In genomic region chr20:8200220-8200619, GRCh38 we compare ENCODE assay signal across 37 cellular contexts.
"Had no signal": no experiment of that assay in that cellular context is flagged by ENCODE, and none has a peak within 500 bp of the region (broad histone marks: within the 10 kb centered on the region; RNA-seq: fewer than 3 reads in every experiment).

No MANE protein-coding gene starts in this region.

- H3K27me3 Mint-ChIP-seq: activated B cell treated with CpG ODN at 0.5 μM for 24 hours; activated CD4-positive, alpha-beta memory T cell treated with anti-CD3 and anti-CD28 coated beads for 36 hours; activated CD8-positive, alpha-beta T cell treated with anti-CD3 and anti-CD28 coated beads for 36 hours; activated T-helper 17 cell treated with anti-CD3 and anti-CD28 coated beads, Interleukin-2, amount 50 U/mL, for 72 hours had no signal

- H3K4me1 Mint-ChIP-seq: activated B cell treated with CpG ODN at 0.5 μM for 24 hours; activated CD4-positive, alpha-beta T cell treated with anti-CD3 and anti-CD28 coated beads, Interleukin-2, amount 10 ng/mL, durations not matched to agents 24 days and 14 days; activated naive CD8-positive, alpha-beta T cell treated with anti-CD3 and anti-CD28 coated beads for 36 hours had no signal

- H3K27ac Mint-ChIP-seq: activated B cell treated with CpG ODN at 0.5 μM for 24 hours; activated CD4-positive, alpha-beta memory T cell treated with anti-CD3 and anti-CD28 coated beads for 36 hours; activated CD4-positive, alpha-beta T cell treated with anti-CD3 and anti-CD28 coated beads, Interleukin-2, amount 10 ng/mL, durations not matched to agents 24 days and 14 days; activated CD8-positive, alpha-beta T cell treated with anti-CD3 and anti-CD28 coated beads for 36 hours; activated naive CD4-positive, alpha-beta T cell treated with anti-CD3 and anti-CD28 coated beads for 36 hours; activated naive CD4-positive, alpha-beta T cell treated with anti-CD3 and anti-CD28 coated beads, Interleukin-2, amount 50 U/mL, for 72 hours; activated naive CD8-positive, alpha-beta T cell treated with anti-CD3 and anti-CD28 coated beads for 36 hours; activated T-cell treated with anti-CD3 and anti-CD28 coated beads, Interleukin-2, amount 50 U/mL, for 72 hours; activated T-helper 1 cell treated with anti-CD3 and anti-CD28 coated beads, Interleukin-12 subunit alpha, Interleukin-12 subunit beta, Interleukin-2, Interleukin-4 antibody, amounts not matched to agents 30 ng/mL and 10 ng/mL and 1 ng/mL, durations not matched to agents 14 hours and 24 hours and 36 hours; activated T-helper 17 cell treated with anti-CD3 and anti-CD28 coated beads, Interleukin-2, amount 50 U/mL, for 72 hours; T-helper 1 cell treated with Interleukin-12 subunit alpha and Interleukin-12 subunit beta and Interleukin-4 antibody, amounts not matched to agents 30 μg/mL and 1 μg/mL, for 36 hours; T-helper 2 cell treated with Interferon-gamma antibody and Interleukin-4, amounts not matched to agents 5 μg/mL and 100 μg/mL, for 36 hours had no signal

- H3K36me3 Mint-ChIP-seq: activated CD4-positive, alpha-beta memory T cell treated with anti-CD3 and anti-CD28 coated beads for 36 hours; activated naive CD4-positive, alpha-beta T cell treated with anti-CD3 and anti-CD28 coated beads, Interleukin-2, amount 50 U/mL, for 72 hours; activated naive CD8-positive, alpha-beta T cell treated with anti-CD3 and anti-CD28 coated beads for 36 hours had no signal

- H3K4me3 Mint-ChIP-seq: activated B cell treated with CpG ODN at 0.5 μM for 24 hours; activated CD4-positive, alpha-beta memory T cell treated with anti-CD3 and anti-CD28 coated beads for 36 hours; activated CD4-positive, alpha-beta T cell treated with anti-CD3 and anti-CD28 coated beads, Interleukin-2, amount 10 ng/mL, durations not matched to agents 24 days and 14 days; activated CD8-positive, alpha-beta T cell treated with anti-CD3 and anti-CD28 coated beads for 36 hours; activated naive CD4-positive, alpha-beta T cell treated with anti-CD3 and anti-CD28 coated beads for 36 hours; activated naive CD8-positive, alpha-beta T cell treated with anti-CD3 and anti-CD28 coated beads for 36 hours; activated T-cell treated with anti-CD3 and anti-CD28 coated beads, Interleukin-2, amount 50 U/mL, for 4 hours; activated T-cell treated with anti-CD3 and anti-CD28 coated beads, Interleukin-2, amount 50 U/mL, for 72 hours; activated T-helper 1 cell treated with anti-CD3 and anti-CD28 coated beads, Interleukin-12 subunit alpha, Interleukin-12 subunit beta, Interleukin-2, Interleukin-4 antibody, amounts not matched to agents 30 ng/mL and 10 ng/mL and 1 ng/mL, durations not matched to agents 14 hours and 24 hours and 36 hours; activated T-helper 17 cell treated with anti-CD3 and anti-CD28 coated beads, Interleukin-2, amount 50 U/mL, for 72 hours; T-helper 1 cell treated with Interleukin-12 subunit alpha and Interleukin-12 subunit beta and Interleukin-4 antibody, amounts not matched to agents 30 μg/mL and 1 μg/mL, for 36 hours; T-helper 2 cell treated with Interferon-gamma antibody and Interleukin-4, amounts not matched to agents 5 μg/mL and 100 μg/mL, for 36 hours had no signal

- ATAC-seq: activated CD8-positive, alpha-beta T cell treated with anti-CD3 and anti-CD28 coated beads for 36 hours; activated naive CD4-positive, alpha-beta T cell treated with anti-CD3 and anti-CD28 coated beads, Interleukin-2, amount 50 U/mL, for 72 hours; activated T-cell treated with anti-CD3 and anti-CD28 coated beads, Interleukin-2, amount 50 U/mL, for 4 hours; activated T-cell treated with anti-CD3 and anti-CD28 coated beads, Interleukin-2, amount 50 U/mL, for 72 hours; activated T-helper 17 cell treated with anti-CD3 and anti-CD28 coated beads, Interleukin-2, amount 50 U/mL, for 72 hours; body of pancreas had no signal

- H3K4me3 ChIP-seq: adrenal gland, body of pancreas, breast epithelium had no signal

- FAIRE-seq: astrocyte, TTC549 had no signal

- H3K4me1 ChIP-seq: adrenal gland, body of pancreas, breast epithelium had no signal

- H3K9me3 Mint-ChIP-seq: activated T-cell treated with anti-CD3 and anti-CD28 coated beads, Interleukin-2, amount 50 U/mL, for 4 hours; activated T-helper 1 cell treated with anti-CD3 and anti-CD28 coated beads, Interleukin-12 subunit alpha, Interleukin-12 subunit beta, Interleukin-2, Interleukin-4 antibody, amounts not matched to agents 30 ng/mL and 10 ng/mL and 1 ng/mL, durations not matched to agents 14 hours and 24 hours and 36 hours; activated T-helper 17 cell treated with anti-CD3 and anti-CD28 coated beads, Interleukin-2, amount 50 U/mL, for 72 hours; T-helper 1 cell treated with Interleukin-12 subunit alpha and Interleukin-12 subunit beta and Interleukin-4 antibody, amounts not matched to agents 30 μg/mL and 1 μg/mL, for 36 hours; T-helper 2 cell treated with Interferon-gamma antibody and Interleukin-4, amounts not matched to agents 5 μg/mL and 100 μg/mL, for 36 hours had no signal

- H3K27ac ChIP-seq: adrenal gland, body of pancreas, brain microvascular endothelial cell, breast epithelium, VCaP had no signal

- H3K9me3 ChIP-seq: adrenal gland, body of pancreas, breast epithelium had no signal

- DNase-seq: activated B cell treated with CpG ODN at 0.5 μM for 24 hours; activated CD4-positive, alpha-beta memory T cell treated with anti-CD3 and anti-CD28 coated beads for 36 hours; activated CD4-positive, alpha-beta T cell treated with anti-CD3 and anti-CD28 coated beads for 4 hours; activated CD4-positive, alpha-beta T cell treated with anti-CD3 and anti-CD28 coated beads, Interleukin-2, amount 10 ng/mL, durations not matched to agents 24 days and 14 days; activated CD4-positive, alpha-beta T cell treated with anti-CD3 and anti-CD28 coated beads, Interleukin-2, amount 50 U/mL, for 1 hour; activated CD4-positive, alpha-beta T cell treated with anti-CD3 and anti-CD28 coated beads, Interleukin-2, amount 50 U/mL, for 4 hours; activated CD4-positive, CD25-positive, alpha-beta regulatory T cell treated with anti-CD3 and anti-CD28 coated beads, Interleukin-2, amount 50 U/mL, for 72 hours; activated CD8-positive, alpha-beta memory T cell treated with anti-CD3 and anti-CD28 coated beads, Interleukin-2, amount 50 U/mL, for 4 hours; activated CD8-positive, alpha-beta T cell treated with anti-CD3 and anti-CD28 coated beads for 36 hours; activated effector memory CD4-positive, alpha-beta T cell treated with anti-CD3 and anti-CD28 coated beads, Interleukin-2, amount 50 U/mL, for 16 hours; activated gamma-delta T cell treated with Interleukin-2 at 50 U/mL for 16 hours; activated naive CD4-positive, alpha-beta T cell; activated naive CD4-positive, alpha-beta T cell treated with anti-CD3 and anti-CD28 coated beads for 36 hours; activated naive CD4-positive, alpha-beta T cell treated with anti-CD3 and anti-CD28 coated beads, Interleukin-2, amount 50 U/mL, for 16 hours; activated naive CD8-positive, alpha-beta T cell treated with anti-CD3 and anti-CD28 coated beads for 36 hours; activated T-cell treated with anti-CD3 and anti-CD28 coated beads for 4 hours; activated T-cell treated with anti-CD3 and anti-CD28 coated beads, Interleukin-2, amount 50 U/mL, for 1 hour; activated T-cell treated with anti-CD3 and anti-CD28 coated beads, Interleukin-2, amount 50 U/mL, for 4 hours; activated T-cell treated with anti-CD3 and anti-CD28 coated beads, Interleukin-2, amount 50 U/mL, for 72 hours; adrenal gland; amniotic stem cell; aorta; body of pancreas; brain microvascular endothelial cell; central memory CD4-positive, alpha-beta T cell; T-helper 1 cell; T-helper 2 cell; T-helper 9 cell had no signal

- H3K27me3 ChIP-seq: adrenal gland, body of pancreas, brain microvascular endothelial cell, breast epithelium had no signal

- H3K36me3 ChIP-seq: adrenal gland, brain microvascular endothelial cell, breast epithelium had no signal
